Comparison of ENCODE assay signal across 8 cellular contexts in the genomic region with DNA sequence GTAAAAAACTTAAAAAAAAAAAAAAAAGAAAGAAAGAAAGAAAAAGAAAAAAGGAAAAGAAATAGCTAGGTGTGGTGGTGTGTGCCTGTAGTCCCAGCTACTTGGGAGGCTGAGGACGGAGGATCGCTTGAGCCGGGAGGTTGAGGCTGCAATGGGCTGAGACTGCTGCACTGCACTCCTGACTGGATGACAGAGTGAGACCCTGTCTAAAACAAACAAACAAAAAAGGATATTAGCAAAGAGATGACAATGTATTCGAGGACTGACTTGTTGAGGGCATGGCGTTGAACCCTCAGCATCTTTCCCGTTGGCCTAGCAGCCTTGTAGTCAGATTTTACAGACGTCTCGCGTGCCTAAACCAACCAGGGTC. TPM values are rescaled to one million over a fixed set of nuclear protein-coding genes. Genes with fewer than 3 reads are reported as not detected.
A peak's percentile ranks its signal among the peaks of the same experiment; 100 is the strongest.
DNase-seq lines count a peak whose midpoint lies in the region; ATAC-seq, FAIRE-seq and TF ChIP-seq lines count a peak whose summit lies in the region.

No MANE protein-coding gene starts in this region.

- 51 to 63% (median 58%) methylated on average over 9 of the region's 9 CpGs for WGBS in ovary, 3 donors
- 45 to 58% (median 54%) methylated on average over 9 of the region's 9 CpGs for WGBS in small intestine, 3 donors

- TF ChIP-seq POLR2A in ovary (IDR thresholded peaks at IDR 0.05): no peak

- H3K4me1 Mint-ChIP-seq in CD8-positive, alpha-beta T cell (ENCODE audit: low read depth): peaks cover 25% of the 10 kb centered on the region

- H3K4me1 ChIP-seq in CD8-positive, alpha-beta T cell (ENCODE audit: insufficient read depth, low read length): peaks cover 9% of the 10 kb centered on the region
- H3K4me1 ChIP-seq in ovary (ENCODE audit: insufficient read depth): peaks cover 6% of the 10 kb centered on the region
- no peaks in the 10 kb centered on the region for H3K4me1 ChIP-seq in small intestine (ENCODE audit: control insufficient read depth in 2 of 2, insufficient read depth in 1 of 2, low read depth in 1 of 2, low read length in 1 of 2)

- H3K9me3 ChIP-seq in CD8-positive, alpha-beta T cell (ENCODE audit: low read length): no peaks in the 10 kb centered on the region
- H3K9me3 ChIP-seq in ovary (no peaks in the 10 kb centered on the region), small intestine (ENCODE audit: control insufficient read depth, low read depth) (no peaks in the 10 kb centered on the region)

- H3K36me3 ChIP-seq in CD8-positive, alpha-beta T cell (ENCODE audit: insufficient read depth, low read length): no peaks in the 10 kb centered on the region
- H3K36me3 ChIP-seq in ovary: no peaks in the 10 kb centered on the region
- H3K36me3 ChIP-seq in small intestine (ENCODE audit: control insufficient read depth in 2 of 2, insufficient read depth in 2 of 2, low read length in 2 of 2): no peaks in the 10 kb centered on the region

- peaks cover 9% of the 10 kb centered on the region for H3K36me3 Mint-ChIP-seq in CD8-positive, alpha-beta T cell

- H3K4me3 ChIP-seq in CD8-positive, alpha-beta T cell (ENCODE audit: low read depth, low read length): peak overlapping the region; percentile 72
- H3K4me3 ChIP-seq in epithelial cell of proximal tubule (ENCODE audit: low read depth, low read length): peak overlapping the region; percentile 74
- H3K4me3 ChIP-seq in ovary: peak overlapping the region; percentile 54
- H3K4me3 ChIP-seq in small intestine (ENCODE audit: low read depth in 1 of 2, low read length in 2 of 2): peak overlapping the region in 1 of 2 donors; percentile 90

- DNase-seq in CD8-positive, alpha-beta T cell: no peak
- DNase-seq in RWPE1 (ENCODE audit: low spot score) (no peak), epithelial cell of proximal tubule (ENCODE audit: low read depth) (no peak), ovary (no peak), small intestine (no peak), putamen (ENCODE audit: low spot score) (no peak)

- peak overlapping the region; percentile 51 for H3K27ac ChIP-seq in CD8-positive, alpha-beta T cell (ENCODE audit: low read depth, low read length)
- peak overlapping the region; percentile 79 for H3K27ac ChIP-seq in RWPE1
- H3K27ac ChIP-seq in ovary: peak overlapping the region in 1 of 2 donors; percentile 88
- peak overlapping the region in 1 of 2 donors; percentile 62 for H3K27ac ChIP-seq in small intestine (ENCODE audit: low read depth in 1 of 2, low read length in 1 of 2)

- intact Hi-C loops in CD8-positive, alpha-beta T cell (cut with DNase I, micrococcal nuclease): loop anchor here (1.0 to 5.0 kb wide), 5 partner anchors 67 to 378 kb away; a partner anchor contains a TSS
- intact Hi-C loops in ovary (cut with DNase I): no loop called here

- no peak for ATAC-seq in CD8-positive, alpha-beta T cell
- ATAC-seq in HG02970 (IDR thresholded peaks at IDR 0.05; ENCODE audit: low FRiP score, unreplicated experiment) (no peak), GM19452 (IDR thresholded peaks at IDR 0.05; ENCODE audit: unreplicated experiment) (no peak)

- TF ChIP-seq CTCF in CD8-positive, alpha-beta T cell (IDR thresholded peaks at IDR 0.05): no peak
- TF ChIP-seq CTCF in RWPE1 (conservative IDR thresholded peaks at IDR 0.05; ENCODE audit: low read depth): no peak
- TF ChIP-seq CTCF in epithelial cell of proximal tubule (conservative IDR thresholded peaks at IDR 0.05; ENCODE audit: low read depth, low read length): no peak
- TF ChIP-seq CTCF in ovary (IDR thresholded peaks at IDR 0.05): no peak

- H3K9me3 Mint-ChIP-seq in CD8-positive, alpha-beta T cell: no peaks in the 10 kb centered on the region

- TF ChIP-seq EP300 in ovary (IDR thresholded peaks at IDR 0.05): no peak

- H3K4me3 Mint-ChIP-seq in CD8-positive, alpha-beta T cell: peak overlapping the region; percentile 89

- H3K27ac Mint-ChIP-seq in CD8-positive, alpha-beta T cell: peak overlapping the region; percentile 84

- FAIRE-seq in small intestine (lab: Jason Lieb, UNC): no peak

- H3K27me3 ChIP-seq in CD8-positive, alpha-beta T cell (ENCODE audit: insufficient read depth, low read length): no peaks in the 10 kb centered on the region
- H3K27me3 ChIP-seq in ovary (no peaks in the 10 kb centered on the region), small intestine (ENCODE audit: control insufficient read depth in 2 of 2, insufficient read depth in 2 of 2, low read length in 2 of 2) (no peaks in the 10 kb centered on the region)

- POLR2A ChIA-PET in CD8-positive, alpha-beta T cell (lab: Charles Lee): interaction anchor here (0.7 to 2.4 kb wide), 6 partner anchors 52 to 1068 kb away, joined by 3 to 11 read pairs (median 4); a partner anchor contains a TSS
- POLR2A ChIA-PET in RWPE1 (lab: Yijun Ruan, JAX; ENCODE audit: low non-redundant PET): no interaction called here

- no peaks in the 10 kb centered on the region for H3K27me3 Mint-ChIP-seq in CD8-positive, alpha-beta T cell (ENCODE audit: low read depth)

- CTCF ChIA-PET in CD8-positive, alpha-beta T cell (lab: Charles Lee): interaction anchor here (1.2 kb wide), 1 partner anchor 21 kb away, joined by 3 read pairs; no protein-coding TSS in a partner anchor
- CTCF ChIA-PET in RWPE1 (lab: Yijun Ruan, JAX): no interaction called here

RNA-seq across cellular contexts. Expression of a gene that starts 0.6 kb away (rescaled TPM):
- 10 to 100 TPM; 17.2 to 17.7 TPM for total RNA-seq in CD8-positive, alpha-beta T cell
- total RNA-seq in epithelial cell of proximal tubule (24.7 and 30.4 TPM in 2 replicates), ovary (10 to 100 TPM; 13.5 to 45.2 (median 34.8) TPM)
- polyA plus RNA-seq in ovary (10 to 100 TPM; 22.4 to 38.1 TPM), small intestine (10 to 100 TPM in 2 of 3 donors, 1 to 10 TPM in 1; 7.0 to 18.8 (median 13.4) TPM)

Comparison
In these comparisons a context has a peak if more than half of its experiments do, and no peak if none do; other contexts are left out.
1. intact Hi-C loops: an anchor here in CD8-positive, alpha-beta T cell (1.0 to 5.0 kb wide); none called in ovary.